ENCODE assay signal across 8 cellular contexts in genomic region chr21:44011774-44012473, GRCh38. TPM values are rescaled to one million over a fixed set of nuclear protein-coding genes. Genes with fewer than 3 reads are reported as not detected.
DNase-seq lines count a peak whose midpoint lies in the region; ATAC-seq, FAIRE-seq and TF ChIP-seq lines count a peak whose summit lies in the region.

Gene TRAPPC10, plus strand, starts transcription at chr21:44012309. Its CDS starts 185 bp downstream, at chr21:44012494.

- in situ Hi-C loops in astrocyte of the cerebellum (cut with HindIII; ENCODE audit: low sequenced_read_pairs): loop anchor here (5.0 kb wide), 1 partner anchor 100 kb away; no protein-coding TSS in a partner anchor

- peak; percentile 66 for ATAC-seq in HG02678 (IDR thresholded peaks at IDR 0.05; ENCODE audit: unreplicated experiment)

- H3K4me3 ChIP-seq in astrocyte of the cerebellum (ENCODE audit: low read depth, low read length): peak within 1 kb of the TSS; percentile 74
- peak within 1 kb of the TSS; percentile 88 to 96 for H3K4me3 ChIP-seq in vagina

- H3K4me1 ChIP-seq in vagina: peaks cover 44% of the 10 kb centered on the region

- peak; percentile 90 for TF ChIP-seq POLR2A in GM12892 (IDR thresholded peaks at IDR 0.05; ENCODE audit: low read depth, low read length)
- peak in 1 of 2 donors; percentile 76 for TF ChIP-seq POLR2A in vagina (IDR thresholded peaks at IDR 0.05)

- DNase-seq in GM12892 (ENCODE audit: insufficient read length) (peak; percentile 80), NCI-H146 (lab: John Stamatoyannopoulos, UW) (peak; percentile 83), T-helper 9 cell (peak; percentile 67), astrocyte of the cerebellum (ENCODE audit: low read depth) (peak; percentile 64), hepatic stellate cell (ENCODE audit: low spot score) (peak; percentile 86), renal cortical epithelial cell (ENCODE audit: low read depth) (peak; percentile 49), vagina (ENCODE audit: extremely low spot score in 2 of 2) (no peak)

- H3K36me3 ChIP-seq in vagina: no peaks in the 10 kb centered on the region

- peak; percentile 75 for FAIRE-seq in GM12892 (lab: Jason Lieb, UNC)

- H3K27me3 ChIP-seq in vagina: no peaks in the 10 kb centered on the region

- H3K9me3 ChIP-seq in vagina: no peaks in the 10 kb centered on the region

- H3K27ac ChIP-seq in vagina: peak within 1 kb of the TSS; percentile 92

- intact Hi-C loops in vagina (cut with DNase I): no loop called here

- TF ChIP-seq CTCF in astrocyte of the cerebellum (IDR thresholded peaks at IDR 0.05; ENCODE audit: low read depth, low read length, missing control alignments) (no peak), vagina (IDR thresholded peaks at IDR 0.05) (no peak)

RNA-seq across cellular contexts. Expression of gene TRAPPC10, which starts in this region (rescaled TPM):
- 24.6 TPM for polyA plus RNA-seq in GM12892 (2012; ENCODE audit: missing spikeins)
- 26.9 and 31.3 TPM in 2 replicates for total RNA-seq in renal cortical epithelial cell
- 22.6 TPM for total RNA-seq in vagina

Comparison
In these comparisons a context has a peak if more than half of its experiments do, and no peak if none do; other contexts are left out.
1. DNase-seq: peak in GM12892 (single experiment), NCI-H146 (single experiment), T-helper 9 cell (single experiment), astrocyte of the cerebellum (single experiment), hepatic stellate cell (single experiment) and renal cortical epithelial cell (single experiment); none in vagina (0 of 2).